1 cellular context compared by ENCODE assay signal in genomic region chr12:12999959-13000615, GRCh38.
TF ChIP-seq lines count a peak whose summit lies in the region.

Gene HEBP1, minus strand, starts transcription at chr12:13000265. Its CDS starts 151 bp downstream, at chr12:13000114.

TF ChIP-seq in HepG2, 621 proteins besides CTCF, POLR2A, EP300 and RAD21 (continued from another document and continues in another):
- peak; percentile 21; the same call in 1 of the 2 replicates for TF ChIP-seq ZNF691 (CRISPR knock-in tag; IDR thresholded peaks at IDR 0.05; ENCODE audit: borderline replicate concordance, low read depth)
- TF ChIP-seq ZNF446 (CRISPR knock-in tag; IDR thresholded peaks at IDR 0.05) = no peak
- no peak; the same call in 1 of the 2 replicates for TF ChIP-seq HCFC1 (IDR thresholded peaks at IDR 0.05; ENCODE audit: low read depth, low read length)
- peak; percentile 42 for TF ChIP-seq SAP130 (CRISPR knock-in tag; IDR thresholded peaks at IDR 0.05; ENCODE audit: low read depth)
- peak; percentile 69 for TF ChIP-seq RBFOX2 (IDR thresholded peaks at IDR 0.05; ENCODE audit: low read depth, low read length)
- TF ChIP-seq NONO (IDR thresholded peaks at IDR 0.05) = no peak
- TF ChIP-seq NONO (CRISPR knock-in tag; conservative IDR thresholded peaks at IDR 0.05) = peak; percentile 53; the same call in 1 of the 2 replicates
- peak; percentile 73 for TF ChIP-seq PHF8 (CRISPR knock-in tag; IDR thresholded peaks at IDR 0.05)
- TF ChIP-seq ZNF354B (CRISPR knock-in tag; IDR thresholded peaks at IDR 0.05) = no peak
- no peak for TF ChIP-seq KLF11 (CRISPR knock-in tag; IDR thresholded peaks at IDR 0.05)
- TF ChIP-seq ZBTB49 (CRISPR knock-in tag; IDR thresholded peaks at IDR 0.05; ENCODE audit: borderline replicate concordance) = peak; percentile 42; the same call in 1 of the 2 replicates
- no peak for TF ChIP-seq NAIF1 (CRISPR knock-in tag; IDR thresholded peaks at IDR 0.05; ENCODE audit: borderline replicate concordance)
- no peak for TF ChIP-seq XRCC5 (optimal IDR thresholded peaks at IDR 0.05; ENCODE audit: low read length)
- peak; percentile 54 for TF ChIP-seq AGO2 (optimal IDR thresholded peaks at IDR 0.05; ENCODE audit: low read depth, low read length)
- TF ChIP-seq SSRP1 (CRISPR knock-in tag; IDR thresholded peaks at IDR 0.05) = no peak
- no peak for TF ChIP-seq ZKSCAN8 (CRISPR knock-in tag; IDR thresholded peaks at IDR 0.05; ENCODE audit: borderline replicate concordance)
- TF ChIP-seq GPBP1L1 (CRISPR knock-in tag; IDR thresholded peaks at IDR 0.05) = no peak
- 0 out of 2 replicates have a peak, but pooled peaks have one; percentile 14 for TF ChIP-seq ZNF773 (CRISPR knock-in tag; IDR thresholded peaks at IDR 0.05; ENCODE audit: borderline replicate concordance)
- no peak for TF ChIP-seq STAT6 (CRISPR knock-in tag; IDR thresholded peaks at IDR 0.05; ENCODE audit: borderline replicate concordance)
- no peak for TF ChIP-seq ZFP37 (CRISPR knock-in tag; IDR thresholded peaks at IDR 0.05; ENCODE audit: borderline replicate concordance)
- no peak for TF ChIP-seq ZBTB40 (IDR thresholded peaks at IDR 0.05)
- TF ChIP-seq ZBTB40 (CRISPR knock-in tag; IDR thresholded peaks at IDR 0.05) = no peak
- no peak for TF ChIP-seq AGO1 (IDR thresholded peaks at IDR 0.05; ENCODE audit: low read depth, low read length, poor library complexity, severe bottlenecking)
- TF ChIP-seq ZNF333 (CRISPR knock-in tag; IDR thresholded peaks at IDR 0.05; ENCODE audit: borderline replicate concordance) = no peak
- TF ChIP-seq KAT7 (CRISPR knock-in tag; IDR thresholded peaks at IDR 0.05; ENCODE audit: borderline replicate concordance) = no peak; the same call in 1 of the 2 replicates
- no peak for TF ChIP-seq ZNF850 (CRISPR knock-in tag; conservative IDR thresholded peaks at IDR 0.05)
- TF ChIP-seq HOXA3 (CRISPR knock-in tag; IDR thresholded peaks at IDR 0.05) = peak; percentile 45; the same call in 1 of the 2 replicates
- TF ChIP-seq AHR (CRISPR knock-in tag; IDR thresholded peaks at IDR 0.05) = no peak
- no peak for TF ChIP-seq PHF5A (CRISPR knock-in tag; IDR thresholded peaks at IDR 0.05; ENCODE audit: low read depth, unreplicated experiment)
- no peak for TF ChIP-seq ZNF510 (CRISPR knock-in tag; IDR thresholded peaks at IDR 0.05; ENCODE audit: low read depth)
- TF ChIP-seq ZNF407 (CRISPR knock-in tag; IDR thresholded peaks at IDR 0.05; ENCODE audit: not compliant biosample characterization) = peak; percentile 2
